Comparison of ENCODE assay signal across 34 cellular contexts in genomic region chr2:1922402-1923025, GRCh38.
"Had no signal": no experiment of that assay in that cellular context is flagged by ENCODE, and none has a peak within 500 bp of the region (broad histone marks: within the 10 kb centered on the region; RNA-seq: fewer than 3 reads in every experiment).

No MANE protein-coding gene starts in this region.

- H3K36me3 Mint-ChIP-seq: activated naive CD4-positive, alpha-beta T cell treated with anti-CD3 and anti-CD28 coated beads, Interleukin-2, amount 50 U/mL, for 24 hours; activated naive CD8-positive, alpha-beta T cell treated with anti-CD3 and anti-CD28 coated beads for 36 hours; T-cell had no signal

- H3K9me3 Mint-ChIP-seq: activated B cell treated with CpG ODN at 0.5 μM for 24 hours; activated CD8-positive, alpha-beta T cell treated with anti-CD3 and anti-CD28 coated beads for 36 hours; activated naive CD4-positive, alpha-beta T cell treated with anti-CD3 and anti-CD28 coated beads for 36 hours; activated naive CD4-positive, alpha-beta T cell treated with anti-CD3 and anti-CD28 coated beads, Interleukin-2, amount 50 U/mL, for 24 hours; activated naive CD8-positive, alpha-beta T cell treated with anti-CD3 and anti-CD28 coated beads for 36 hours; activated naive CD8-positive, alpha-beta T cell treated with anti-CD3 and anti-CD28 coated beads, Interleukin-2, amount 50 U/mL, for 24 hours; activated T-cell treated with anti-CD3 and anti-CD28 coated beads, Interleukin-2, amount 50 U/mL, for 4 hours; activated T-helper 2 cell treated with anti-CD3 and anti-CD28 coated beads, Interferon-gamma antibody, Interleukin-2, Interleukin-4, amounts not matched to agents 10 μg/mL and 5 μg/mL and 100 μg/mL, durations not matched to agents 14 hours and 24 hours and 36 hours; dendritic cell treated with granulocyte-macrophage colony-stimulating factor and Interleukin-4, amounts not matched to agents 40 ng/mL and 50 ng/mL, for 4 days; T-cell; T-helper 1 cell treated with Interleukin-12 subunit alpha and Interleukin-12 subunit beta and Interleukin-4 antibody, amounts not matched to agents 30 μg/mL and 1 μg/mL, for 36 hours had no signal

- H3K27me3 ChIP-seq: adrenal gland, body of pancreas, cardiac muscle cell, colonic mucosa, dorsolateral prefrontal cortex, esophagus muscularis mucosa, foreskin keratinocyte, gastrocnemius medialis had no signal

- DNase-seq: activated B cell treated with CpG ODN at 0.5 μM for 24 hours; activated CD4-positive, alpha-beta T cell treated with anti-CD3 and anti-CD28 coated beads for 48 hours; activated CD4-positive, alpha-beta T cell treated with anti-CD3 and anti-CD28 coated beads, Interleukin-2, amount 50 U/mL, for 1 hour; activated CD4-positive, alpha-beta T cell treated with anti-CD3 and anti-CD28 coated beads, Interleukin-2, amount 50 U/mL, for 48 hours; activated CD8-positive, alpha-beta memory T cell treated with anti-CD3 and anti-CD28 coated beads for 24 hours; activated CD8-positive, alpha-beta T cell treated with anti-CD3 and anti-CD28 coated beads for 36 hours; activated effector memory CD4-positive, alpha-beta T cell treated with anti-CD3 and anti-CD28 coated beads, Interleukin-2, amount 50 U/mL, for 16 hours; activated naive CD4-positive, alpha-beta T cell treated with anti-CD3 and anti-CD28 coated beads for 36 hours; activated naive CD8-positive, alpha-beta T cell treated with anti-CD3 and anti-CD28 coated beads for 36 hours; activated naive CD8-positive, alpha-beta T cell treated with anti-CD3 and anti-CD28 coated beads, Interleukin-2, amount 50 U/mL, for 24 hours; activated T-cell treated with anti-CD3 and anti-CD28 coated beads, Interleukin-2, amount 50 U/mL, for 4 hours; adrenal gland; amygdala; aorta; body of pancreas; central memory CD4-positive, alpha-beta T cell; cerebellar nuclear complex; colonic mucosa; dorsolateral prefrontal cortex; effector memory CD4-positive, alpha-beta T cell; erythroblast; foreskin keratinocyte; gastrocnemius medialis; SW 1271; T-cell; T-helper 9 cell; WERI-Rb-1 had no signal

- H3K4me1 Mint-ChIP-seq: activated B cell treated with CpG ODN at 0.5 μM for 24 hours; activated naive CD4-positive, alpha-beta T cell treated with anti-CD3 and anti-CD28 coated beads, Interleukin-2, amount 50 U/mL, for 24 hours; activated naive CD8-positive, alpha-beta T cell treated with anti-CD3 and anti-CD28 coated beads for 36 hours; activated naive CD8-positive, alpha-beta T cell treated with anti-CD3 and anti-CD28 coated beads, Interleukin-2, amount 50 U/mL, for 24 hours; T-cell had no signal

- H3K4me3 ChIP-seq: adrenal gland, body of pancreas, cardiac muscle cell, colonic mucosa, dorsolateral prefrontal cortex, esophagus muscularis mucosa, gastrocnemius medialis had no signal

- H3K27me3 Mint-ChIP-seq: activated CD8-positive, alpha-beta T cell treated with anti-CD3 and anti-CD28 coated beads for 36 hours had no signal

- H3K9me3 ChIP-seq: adrenal gland, body of pancreas, colonic mucosa, esophagus muscularis mucosa, gastrocnemius medialis had no signal

- ATAC-seq: activated CD4-positive, CD25-positive, alpha-beta regulatory T cell treated with anti-CD3 and anti-CD28 coated beads, Interleukin-2, amount 50 U/mL, for 24 hours; activated CD8-positive, alpha-beta T cell treated with anti-CD3 and anti-CD28 coated beads for 36 hours; activated naive CD8-positive, alpha-beta T cell treated with anti-CD3 and anti-CD28 coated beads, Interleukin-2, amount 50 U/mL, for 24 hours; activated T-cell treated with anti-CD3 and anti-CD28 coated beads, Interleukin-2, amount 50 U/mL, for 4 hours; body of pancreas; foreskin keratinocyte; gastrocnemius medialis; T-cell had no signal

- H3K4me1 ChIP-seq: adrenal gland, body of pancreas, colonic mucosa, foreskin keratinocyte, gastrocnemius medialis had no signal

- H3K27ac ChIP-seq: adrenal gland, body of pancreas, cardiac muscle cell, colonic mucosa, esophagus muscularis mucosa, foreskin keratinocyte, gastrocnemius medialis, WERI-Rb-1 had no signal

- H3K27ac Mint-ChIP-seq: activated B cell treated with CpG ODN at 0.5 μM for 24 hours; activated CD8-positive, alpha-beta T cell treated with anti-CD3 and anti-CD28 coated beads for 36 hours; activated naive CD4-positive, alpha-beta T cell treated with anti-CD3 and anti-CD28 coated beads for 36 hours; activated naive CD4-positive, alpha-beta T cell treated with anti-CD3 and anti-CD28 coated beads, Interleukin-2, amount 50 U/mL, for 24 hours; activated naive CD8-positive, alpha-beta T cell treated with anti-CD3 and anti-CD28 coated beads for 36 hours; activated naive CD8-positive, alpha-beta T cell treated with anti-CD3 and anti-CD28 coated beads, Interleukin-2, amount 50 U/mL, for 24 hours; activated T-helper 2 cell treated with anti-CD3 and anti-CD28 coated beads, Interferon-gamma antibody, Interleukin-2, Interleukin-4, amounts not matched to agents 10 μg/mL and 5 μg/mL and 100 μg/mL, durations not matched to agents 14 hours and 24 hours and 36 hours; dendritic cell treated with granulocyte-macrophage colony-stimulating factor and Interleukin-4, amounts not matched to agents 40 ng/mL and 50 ng/mL, for 4 days; T-cell; T-helper 1 cell treated with Interleukin-12 subunit alpha and Interleukin-12 subunit beta and Interleukin-4 antibody, amounts not matched to agents 30 μg/mL and 1 μg/mL, for 36 hours had no signal

- H3K4me3 Mint-ChIP-seq: activated B cell treated with CpG ODN at 0.5 μM for 24 hours; activated CD8-positive, alpha-beta T cell treated with anti-CD3 and anti-CD28 coated beads for 36 hours; activated naive CD4-positive, alpha-beta T cell treated with anti-CD3 and anti-CD28 coated beads for 36 hours; activated naive CD4-positive, alpha-beta T cell treated with anti-CD3 and anti-CD28 coated beads, Interleukin-2, amount 50 U/mL, for 24 hours; activated naive CD8-positive, alpha-beta T cell treated with anti-CD3 and anti-CD28 coated beads for 36 hours; activated naive CD8-positive, alpha-beta T cell treated with anti-CD3 and anti-CD28 coated beads, Interleukin-2, amount 50 U/mL, for 24 hours; activated T-cell treated with anti-CD3 and anti-CD28 coated beads, Interleukin-2, amount 50 U/mL, for 4 hours; dendritic cell treated with granulocyte-macrophage colony-stimulating factor and Interleukin-4, amounts not matched to agents 40 ng/mL and 50 ng/mL, for 4 days; T-cell; T-helper 1 cell treated with Interleukin-12 subunit alpha and Interleukin-12 subunit beta and Interleukin-4 antibody, amounts not matched to agents 30 μg/mL and 1 μg/mL, for 36 hours had no signal

- H3K36me3 ChIP-seq: adrenal gland, cardiac muscle cell, colonic mucosa, esophagus muscularis mucosa, gastrocnemius medialis, WERI-Rb-1 had no signal
